In genomic region chr12:122974892-122975789, GRCh38 we compare ENCODE assay signal across 8 cellular contexts. TPM values are rescaled to one million over a fixed set of nuclear protein-coding genes. Genes with fewer than 3 reads are reported as not detected.
DNase-seq lines count a peak whose midpoint lies in the region; ATAC-seq and TF ChIP-seq lines count a peak whose summit lies in the region.

OGFOD2 (plus strand) TSS chr12:122975244; CDS start chr12:122975252, 8 bp downstream.

- H3K27ac ChIP-seq in C4-2B (peak within 1 kb of the TSS; percentile 92), liver (ENCODE audit: low read depth in 1 of 2, low read length in 2 of 2) (peak within 1 kb of the TSS; percentile 92 to 98)

- no peaks in the 10 kb centered on the region for H3K9me3 ChIP-seq in liver (ENCODE audit: control insufficient read depth in 4 of 4, low read length in 3 of 4)

- peaks cover 0 to 54% (median 40%) of the 10 kb centered on the region in 4 donors for H3K4me1 ChIP-seq in liver (ENCODE audit: control insufficient read depth in 4 of 4, insufficient read depth in 4 of 4, low read length in 3 of 4)

- peak within 1 kb of the TSS; percentile 84 to 98 (median 91) for H3K4me3 ChIP-seq in liver (ENCODE audit: low read depth in 1 of 3, low read length in 3 of 3)

- TF ChIP-seq CTCF in C4-2B (conservative IDR thresholded peaks at IDR 0.05), result no peak
- no peak for TF ChIP-seq CTCF in liver (IDR thresholded peaks at IDR 0.05; ENCODE audit: low read depth, low read length, missing input control)

- H3K9ac ChIP-seq in liver (ENCODE audit: low read depth in 1 of 2, low read length in 2 of 2), result peak within 1 kb of the TSS; percentile 89 to 94

- DNase-seq in NCI-H748 (lab: John Stamatoyannopoulos, UW; ENCODE audit: unreplicated experiment), result peak; percentile 95
- peak; percentile 82 to 89 for DNase-seq in activated CD4-positive, alpha-beta T cell treated with anti-CD3 and anti-CD28 coated beads, Interleukin-2, amount 50 U/mL, for 24 hours (ENCODE audit: low read depth in 1 of 2, low spot score in 1 of 2)
- peak; percentile 91 for DNase-seq in dermis blood vessel endothelial cell
- DNase-seq in stimulated activated CD4-positive, alpha-beta T cell treated with anti-CD3 and anti-CD28 coated beads, Interleukin-4, amount 100 ng/mL, for 1 hour, result peak; percentile 93

- H3K27me3 ChIP-seq in liver (ENCODE audit: control insufficient read depth in 4 of 4, insufficient read depth in 4 of 4, low read length in 3 of 4), result no peaks in the 10 kb centered on the region

- ATAC-seq in GM19395 (IDR thresholded peaks at IDR 0.05; ENCODE audit: unreplicated experiment) (peak; percentile 75), HG03558 (IDR thresholded peaks at IDR 0.05; ENCODE audit: extremely low read depth, unreplicated experiment) (peak; percentile 44)

- no peak for TF ChIP-seq RAD21 in liver (IDR thresholded peaks at IDR 0.05)

- under 1% methylated on average over 66 of the region's 66 CpGs for WGBS in liver

- H3K36me3 ChIP-seq in liver (ENCODE audit: control insufficient read depth in 4 of 4, insufficient read depth in 3 of 4, low read depth in 1 of 4, low read length in 3 of 4), result peaks cover 0 to 3% (median under 1%) of the 10 kb centered on the region in 4 donors

TF ChIP-seq in liver, 16 proteins besides CTCF, POLR2A, EP300 and RAD21:
- no peak for TF ChIP-seq EGR1 (IDR thresholded peaks at IDR 0.05; ENCODE audit: low read depth in 2 of 2)
- TF ChIP-seq REST (IDR thresholded peaks at IDR 0.05), result peak; percentile 7
- peak; percentile 13 for TF ChIP-seq MAX (IDR thresholded peaks at IDR 0.05)
- peak in 1 of 2 donors; percentile 4 for TF ChIP-seq JUND (IDR thresholded peaks at IDR 0.05)
- peak; percentile 63 to 86 for TF ChIP-seq GABPA (IDR thresholded peaks at IDR 0.05 in 1 of 2, conservative IDR thresholded peaks at IDR 0.05 in 1 of 2)
- TF ChIP-seq ATF3 (IDR thresholded peaks at IDR 0.05), result peak; percentile 9
- peak; percentile 90 for TF ChIP-seq YY1 (IDR thresholded peaks at IDR 0.05)
- TF ChIP-seq HNF4G (IDR thresholded peaks at IDR 0.05), result no peak
TF ChIP-seq in liver: peak in this region for 6.

RNA-seq across cellular contexts. Expression of gene OGFOD2, which starts in this region (rescaled TPM):
- total RNA-seq in dermis blood vessel endothelial cell, result 10.4 and 11.4 TPM in 2 replicates
- total RNA-seq in liver, result 1 to 10 TPM; 8.0 to 9.2 TPM
- polyA plus RNA-seq in liver, result 10 to 100 TPM; 15.4 to 18.6 TPM

Comparison
In these comparisons a context has a peak if more than half of its experiments do, and no peak if none do; other contexts are left out.
1. Peak in every context shown above with its lines: DNase-seq, ATAC-seq, H3K4me3 ChIP-seq and H3K27ac ChIP-seq.